Comparison of ENCODE assay signal across 1 cellular context in the genomic region with DNA sequence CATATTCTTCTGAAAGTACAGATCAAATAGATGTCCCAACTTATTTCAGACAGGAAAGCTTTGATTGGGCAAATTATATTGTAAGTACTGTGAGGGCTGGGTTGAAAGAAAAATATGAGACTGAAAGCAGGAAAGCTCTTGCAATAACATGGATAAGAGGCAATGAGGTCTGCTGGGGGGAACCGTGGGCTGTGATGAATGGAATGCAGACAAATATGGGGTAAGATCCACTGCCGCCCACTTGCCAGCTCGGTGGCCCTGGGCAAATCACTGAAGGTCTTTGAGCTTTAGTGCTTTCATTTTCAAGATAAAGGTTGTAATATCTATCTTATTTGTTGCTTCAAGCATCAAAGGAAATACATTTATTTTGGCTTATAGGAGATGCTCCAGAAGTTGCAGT.
TF ChIP-seq lines count a peak whose summit lies in the region.

No MANE protein-coding gene starts in this region.

TF ChIP-seq in IMR-90, 13 proteins besides CTCF, POLR2A, EP300 and RAD21 (continued from another document):
- TF ChIP-seq MAZ (IDR thresholded peaks at IDR 0.05; ENCODE audit: borderline replicate concordance, low read depth, low read length) (no peak), MXI1 (IDR thresholded peaks at IDR 0.05; ENCODE audit: borderline replicate concordance, low read depth, low read length) (no peak), BHLHE40 (IDR thresholded peaks at IDR 0.05; ENCODE audit: low read depth, low read length) (no peak), CEBPB (IDR thresholded peaks at IDR 0.05; ENCODE audit: low read depth, low read length) (no peak), RFX5 (IDR thresholded peaks at IDR 0.05; ENCODE audit: low read depth, low read length) (no peak), NFE2L2 (IDR thresholded peaks at IDR 0.05; ENCODE audit: low read depth, low read length) (no peak), CHD1 (IDR thresholded peaks at IDR 0.05; ENCODE audit: low read depth, low read length) (no peak), SMC3 (IDR thresholded peaks at IDR 0.05; ENCODE audit: low read depth, low read length) (no peak), MAFK (IDR thresholded peaks at IDR 0.05; ENCODE audit: low read depth, low read length) (no peak)
- TF ChIP-seq, protein P1, sequence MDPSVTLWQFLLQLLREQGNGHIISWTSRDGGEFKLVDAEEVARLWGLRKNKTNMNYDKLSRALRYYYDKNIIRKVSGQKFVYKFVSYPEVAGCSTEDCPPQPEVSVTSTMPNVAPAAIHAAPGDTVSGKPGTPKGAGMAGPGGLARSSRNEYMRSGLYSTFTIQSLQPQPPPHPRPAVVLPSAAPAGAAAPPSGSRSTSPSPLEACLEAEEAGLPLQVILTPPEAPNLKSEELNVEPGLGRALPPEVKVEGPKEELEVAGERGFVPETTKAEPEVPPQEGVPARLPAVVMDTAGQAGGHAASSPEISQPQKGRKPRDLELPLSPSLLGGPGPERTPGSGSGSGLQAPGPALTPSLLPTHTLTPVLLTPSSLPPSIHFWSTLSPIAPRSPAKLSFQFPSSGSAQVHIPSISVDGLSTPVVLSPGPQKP (IDR thresholded peaks at IDR 0.05; ENCODE audit: borderline replicate concordance, low read depth, low read length) = no peak
- TF ChIP-seq, protein P2, sequence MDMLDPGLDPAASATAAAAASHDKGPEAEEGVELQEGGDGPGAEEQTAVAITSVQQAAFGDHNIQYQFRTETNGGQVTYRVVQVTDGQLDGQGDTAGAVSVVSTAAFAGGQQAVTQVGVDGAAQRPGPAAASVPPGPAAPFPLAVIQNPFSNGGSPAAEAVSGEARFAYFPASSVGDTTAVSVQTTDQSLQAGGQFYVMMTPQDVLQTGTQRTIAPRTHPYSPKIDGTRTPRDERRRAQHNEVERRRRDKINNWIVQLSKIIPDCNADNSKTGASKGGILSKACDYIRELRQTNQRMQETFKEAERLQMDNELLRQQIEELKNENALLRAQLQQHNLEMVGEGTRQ (IDR thresholded peaks at IDR 0.05; ENCODE audit: low read depth, low read length) = no peak
